ENCODE assay signal across 12 cellular contexts in genomic region chr15:99168601-99169580, GRCh38.
DNase-seq lines count a peak whose midpoint lies in the region; ATAC-seq and TF ChIP-seq lines count a peak whose summit lies in the region.
"Had no signal": no experiment of that assay in that cellular context is flagged by ENCODE, and none has a peak within 500 bp of the region (broad histone marks: within the 10 kb centered on the region; RNA-seq: fewer than 3 reads in every experiment).

No MANE protein-coding gene starts in this region.

- DNase-seq in KBM-7 (peak; percentile 3), adipocyte (ENCODE audit: low read depth) (no peak), lower lobe of right lung (no peak), testis (peak; percentile 4), posterior vena cava (ENCODE audit: low spot score) (no peak)
- DNase-seq in stimulated activated naive CD4-positive, alpha-beta T cell (lab: John Stamatoyannopoulos, UW): no peak
- DNase-seq: activated CD8-positive, alpha-beta memory T cell treated with anti-CD3 and anti-CD28 coated beads, Interleukin-2, amount 10 ng/mL, durations not matched to agents 7 days and 5 days; Calu3; NCI-H1105 treated with DMSO at 0.1 percent for 48 hours; NCI-H69; stimulated activated CD4-positive, alpha-beta T cell treated with anti-CD3 and anti-CD28 coated beads, Interleukin-2, amount 100 ng/mL, for 24 hours had no signal

- 93 to 95% methylated on average over 4 to 5 of the region's 5 CpGs for WGBS in testis, 2 donors

- TF ChIP-seq CTCF in lower lobe of right lung (IDR thresholded peaks at IDR 0.05) (no peak), testis (IDR thresholded peaks at IDR 0.05) (no peak)

- peaks cover 28% of the 10 kb centered on the region for H3K4me1 ChIP-seq in adipocyte (ENCODE audit: control insufficient read depth, insufficient read depth, low read length)
- H3K4me1 ChIP-seq in lower lobe of right lung: peaks cover 6% of the 10 kb centered on the region
- no peaks in the 10 kb centered on the region for H3K4me1 ChIP-seq in testis

- intact Hi-C loops in lower lobe of right lung (cut with DNase I) (no loop called here), testis (cut with DNase I; ENCODE audit: low total_unique reads) (no loop called here), posterior vena cava (cut with DNase I) (no loop called here)

- H3K9ac ChIP-seq in adipocyte (ENCODE audit: low read length): peak overlapping the region; percentile 30

- in situ Hi-C loops in KBM-7 (cut with MboI; ENCODE audit: low pct_unique_long_range_greater_than_20kb, low sequenced_read_pairs): no loop called here

- H3K27me3 ChIP-seq in adipocyte (replicated peaks; ENCODE audit: control insufficient read depth, insufficient read depth, low read length) (no peaks in the 10 kb centered on the region), lower lobe of right lung (ENCODE audit: low read depth) (no peaks in the 10 kb centered on the region), testis (no peaks in the 10 kb centered on the region)

- H3K9me3 ChIP-seq in adipocyte (ENCODE audit: control insufficient read depth, low read length): no peaks in the 10 kb centered on the region
- no peaks in the 10 kb centered on the region for H3K9me3 ChIP-seq in lower lobe of right lung
- H3K9me3 ChIP-seq in testis: no peaks in the 10 kb centered on the region

- no peak for TF ChIP-seq POLR2A in testis (IDR thresholded peaks at IDR 0.05)

- peaks cover 49% of the 10 kb centered on the region for H3K36me3 ChIP-seq in adipocyte (ENCODE audit: control insufficient read depth, insufficient read depth, low read length, severe bottlenecking)
- H3K36me3 ChIP-seq in lower lobe of right lung: peaks cover 39% of the 10 kb centered on the region
- no peaks in the 10 kb centered on the region for H3K36me3 ChIP-seq in testis (ENCODE audit: low read depth, missing control alignments)

- ATAC-seq in lower lobe of right lung: peak in 1 of 2 donors; percentile 16
- no peak for ATAC-seq in HG03565 (IDR thresholded peaks at IDR 0.05; ENCODE audit: unreplicated experiment)
- ATAC-seq: activated CD8-positive, alpha-beta memory T cell treated with anti-CD3 and anti-CD28 coated beads, Interleukin-2, amount 10 ng/mL, durations not matched to agents 7 days and 5 days had no signal

- H3K27ac ChIP-seq in lower lobe of right lung (peak overlapping the region; percentile 46), testis (peak overlapping the region in 1 of 2 donors; percentile 31)

- H3K4me3 ChIP-seq in adipocyte (ENCODE audit: low read length) (no peak overlapping the region), lower lobe of right lung (no peak overlapping the region), testis (no peak overlapping the region)

Comparison
In these comparisons a context has a peak if more than half of its experiments do, and no peak if none do; other contexts are left out.
1. DNase-seq: peak in KBM-7 (single experiment) and testis (single experiment); none in adipocyte (single experiment), lower lobe of right lung (single experiment), stimulated activated naive CD4-positive, alpha-beta T cell (0 of 6) and posterior vena cava (single experiment).